ENCODE assay signal across 8 cellular contexts in the genomic region with DNA sequence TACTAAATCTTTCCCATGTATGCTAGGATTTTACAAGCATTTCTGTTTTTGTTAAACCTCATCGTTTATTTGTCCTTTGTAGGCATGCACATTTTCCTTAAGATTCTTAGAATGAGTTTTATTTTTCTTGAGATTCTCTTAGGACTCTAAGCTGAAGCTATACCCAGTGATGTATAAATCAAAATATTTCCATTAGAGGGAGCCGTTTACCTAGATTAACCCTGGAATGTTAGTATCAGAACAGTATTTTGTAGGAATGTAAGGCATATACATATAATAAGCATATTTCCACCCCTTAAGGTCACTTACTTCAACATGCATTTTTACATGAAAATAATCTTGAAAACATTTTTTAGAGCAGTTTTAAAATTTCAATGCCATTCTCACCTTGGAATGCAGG. TPM values are rescaled to one million over a fixed set of nuclear protein-coding genes. Genes with fewer than 3 reads are reported as not detected.
DNase-seq lines count a peak whose midpoint lies in the region; ATAC-seq and TF ChIP-seq lines count a peak whose summit lies in the region.

No MANE protein-coding gene starts in this region.

- H3K27ac ChIP-seq in endodermal cell (ENCODE audit: low read depth, low read length) (no peak overlapping the region), prostate gland (no peak overlapping the region)

- DNase-seq in NCI-H2171 treated with DMSO at 0.1 percent for 48 hours (lab: John Stamatoyannopoulos, UW) (peak; percentile 35), NCI-H2171 (lab: John Stamatoyannopoulos, UW) (no peak), NCI-H345 treated with DMSO at 0.1 percent for 48 hours (lab: John Stamatoyannopoulos, UW; ENCODE audit: unreplicated experiment) (peak; percentile 11), endodermal cell (no peak), prostate gland (ENCODE audit: low spot score) (no peak), anterior cingulate cortex (lab: John Stamatoyannopoulos, UW) (no peak)
- no peak for DNase-seq in activated effector memory CD4-positive, alpha-beta T cell treated with Interleukin-2 at 50 U/mL for 16 hours

- no peaks in the 10 kb centered on the region for H3K27me3 Mint-ChIP-seq in endodermal cell (ENCODE audit: insufficient read depth)

- no peak overlapping the region for H3K4me3 Mint-ChIP-seq in endodermal cell

- no peaks in the 10 kb centered on the region for H3K4me1 Mint-ChIP-seq in endodermal cell

- ATAC-seq in HG02840 (IDR thresholded peaks at IDR 0.05; ENCODE audit: low FRiP score, unreplicated experiment) = no peak

- no peaks in the 10 kb centered on the region for H3K27me3 ChIP-seq in endodermal cell (ENCODE audit: control insufficient read depth, insufficient read depth, low read length, poor library complexity, severe bottlenecking)
- H3K27me3 ChIP-seq in prostate gland (replicated peaks; ENCODE audit: insufficient read depth) = no peaks in the 10 kb centered on the region

- H3K27ac Mint-ChIP-seq in endodermal cell = no peak overlapping the region

- no peaks in the 10 kb centered on the region for H3K4me1 ChIP-seq in endodermal cell (ENCODE audit: control insufficient read depth, insufficient read depth, low read length)
- no peaks in the 10 kb centered on the region for H3K4me1 ChIP-seq in prostate gland (replicated peaks)

- H3K36me3 ChIP-seq in endodermal cell (ENCODE audit: control insufficient read depth, insufficient read depth, low read length) = no peaks in the 10 kb centered on the region
- no peaks in the 10 kb centered on the region for H3K36me3 ChIP-seq in prostate gland

- peaks cover 9% of the 10 kb centered on the region for H3K9me3 Mint-ChIP-seq in endodermal cell

- TF ChIP-seq CTCF in endodermal cell (conservative IDR thresholded peaks at IDR 0.05) (peak; percentile 65), prostate gland (IDR thresholded peaks at IDR 0.05) (peak in 3 of 4 experiments; percentile 11 to 43 (median 35))

- peaks cover 4% of the 10 kb centered on the region for H3K36me3 Mint-ChIP-seq in endodermal cell (ENCODE audit: low read depth)

- no peak for TF ChIP-seq POLR2A in prostate gland (IDR thresholded peaks at IDR 0.05)

- H3K9me3 ChIP-seq in endodermal cell (ENCODE audit: control insufficient read depth, low read length) (no peaks in the 10 kb centered on the region), prostate gland (no peaks in the 10 kb centered on the region)

- 53 to 60% methylated on average over 1 of the region's 2 CpGs for WGBS in endodermal cell (ENCODE audit: insufficient coverage in 1 of 2, insufficient read length in 1 of 2), 2 experiments
- WGBS in prostate gland = 5% methylated on average over 2 of the region's 2 CpGs

- intact Hi-C loops in prostate gland (cut with DNase I) = no loop called here

- no peak overlapping the region for H3K4me3 ChIP-seq in endodermal cell (ENCODE audit: low read length)
- H3K4me3 ChIP-seq in prostate gland = no peak overlapping the region

- no peak overlapping the region for H3K9ac ChIP-seq in endodermal cell (ENCODE audit: extremely low read depth, low read length, poor library complexity, severe bottlenecking)

RNA-seq across cellular contexts. Expression of gene FCHO2, which starts 35.2 kb away (rescaled TPM):
- total RNA-seq in endodermal cell (10 to 100 TPM; 16.8 to 18.5 TPM), prostate gland (10 to 100 TPM; 18.8 to 24.6 TPM)
- polyA plus RNA-seq in endodermal cell (2013, experiment 1 of 2) = 13.1 TPM
- polyA plus RNA-seq in endodermal cell (2013, experiment 2 of 2) = 12.4 TPM

Comparison
In these comparisons a context has a peak if more than half of its experiments do, and no peak if none do; other contexts are left out.
1. DNase-seq: peak in NCI-H2171 treated with DMSO at 0.1 percent for 48 hours (single experiment) and NCI-H345 treated with DMSO at 0.1 percent for 48 hours (single experiment); none in NCI-H2171 (single experiment), endodermal cell (single experiment), prostate gland (single experiment), activated effector memory CD4-positive, alpha-beta T cell treated with Interleukin-2 at 50 U/mL for 16 hours (single experiment) and anterior cingulate cortex (0 of 58).